ENCODE assay signal across 17 cellular contexts in the genomic region with DNA sequence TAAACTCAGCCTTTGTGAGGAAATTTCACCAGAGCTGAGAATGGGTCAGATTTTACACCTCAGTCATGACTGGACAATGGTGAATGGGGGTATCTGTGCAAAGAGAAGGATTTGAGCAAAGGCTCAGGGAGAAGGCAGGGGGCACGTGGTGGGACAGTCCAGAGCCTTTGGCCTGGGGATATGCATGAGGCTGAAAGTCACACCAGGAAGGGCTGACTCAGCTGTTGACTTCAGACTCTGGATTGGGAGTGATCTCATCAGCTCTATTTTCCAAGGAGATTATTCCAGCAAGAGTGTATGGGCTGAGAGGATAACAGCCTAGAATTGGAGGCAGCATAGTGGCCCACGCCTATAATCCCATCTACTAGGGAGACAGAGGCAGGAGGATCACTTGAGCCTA. TPM values are rescaled to one million over a fixed set of nuclear protein-coding genes. Genes with fewer than 3 reads are reported as not detected.
DNase-seq lines count a peak whose midpoint lies in the region; ATAC-seq and TF ChIP-seq lines count a peak whose summit lies in the region.
"Had no signal": no experiment of that assay in that cellular context is flagged by ENCODE, and none has a peak within 500 bp of the region (broad histone marks: within the 10 kb centered on the region; RNA-seq: fewer than 3 reads in every experiment).

No MANE protein-coding gene starts in this region.

- TF ChIP-seq CTCF in right atrium auricular region (IDR thresholded peaks at IDR 0.05), result no peak
- no peak for TF ChIP-seq CTCF in brain (conservative IDR thresholded peaks at IDR 0.05)

- peaks cover 10 to 14% (median 12%) of the 10 kb centered on the region in 5 experiments for H3K9me3 Mint-ChIP-seq in brain
- H3K9me3 Mint-ChIP-seq: activated T-helper 2 cell treated with anti-CD3 and anti-CD28 coated beads, Interferon-gamma antibody, Interleukin-2, Interleukin-4, amounts not matched to agents 10 μg/mL and 5 μg/mL and 100 μg/mL, durations not matched to agents 14 hours and 24 hours and 36 hours; T-helper 2 cell treated with Interferon-gamma antibody and Interleukin-4, amounts not matched to agents 5 μg/mL and 100 μg/mL, for 36 hours had no signal

- peaks cover 5% of the 10 kb centered on the region for H3K36me3 Mint-ChIP-seq in brain

- H3K4me1 ChIP-seq in right atrium auricular region (no peaks in the 10 kb centered on the region), right cardiac atrium (ENCODE audit: control insufficient read depth, insufficient read depth, low read length) (no peaks in the 10 kb centered on the region), aorta (ENCODE audit: control insufficient read depth in 1 of 2, insufficient read depth in 2 of 2, low read length in 2 of 2) (peaks cover 0 to 11% of the 10 kb centered on the region in 2 donors)

- H3K4me3 ChIP-seq in right atrium auricular region (no peak overlapping the region), right cardiac atrium (ENCODE audit: low read length) (no peak overlapping the region), aorta (ENCODE audit: low read length in 2 of 2) (no peak overlapping the region)
- H3K4me3 ChIP-seq: lung had no signal

- peaks cover 14% of the 10 kb centered on the region for H3K27me3 Mint-ChIP-seq in brain

- H3K27ac Mint-ChIP-seq in brain, result peak overlapping the region in 3 of 5 experiments; percentile 38 to 65 (median 44)
- H3K27ac Mint-ChIP-seq: activated T-helper 2 cell treated with anti-CD3 and anti-CD28 coated beads, Interferon-gamma antibody, Interleukin-2, Interleukin-4, amounts not matched to agents 10 μg/mL and 5 μg/mL and 100 μg/mL, durations not matched to agents 14 hours and 24 hours and 36 hours; T-helper 2 cell treated with Interferon-gamma antibody and Interleukin-4, amounts not matched to agents 5 μg/mL and 100 μg/mL, for 36 hours had no signal

- H3K9me3 ChIP-seq in right atrium auricular region (no peaks in the 10 kb centered on the region), right cardiac atrium (ENCODE audit: control insufficient read depth, low read length) (no peaks in the 10 kb centered on the region), aorta (ENCODE audit: control insufficient read depth, low read length) (no peaks in the 10 kb centered on the region)
- H3K9me3 ChIP-seq: neutrophil had no signal

- peak; percentile 36 for ATAC-seq in Right ventricle myocardium superior (ENCODE audit: poor library complexity)
- ATAC-seq in right cardiac atrium, result peak; percentile 75 to 88
- ATAC-seq in aorta (ENCODE audit: low FRiP score), result peak; percentile 78
- no peak for ATAC-seq in GM18511 (IDR thresholded peaks at IDR 0.05; ENCODE audit: unreplicated experiment)

- no peak overlapping the region for H3K4me3 Mint-ChIP-seq in brain
- H3K4me3 Mint-ChIP-seq: T-helper 2 cell treated with Interferon-gamma antibody and Interleukin-4, amounts not matched to agents 5 μg/mL and 100 μg/mL, for 36 hours had no signal

- H3K27me3 ChIP-seq in right atrium auricular region (no peaks in the 10 kb centered on the region), right cardiac atrium (ENCODE audit: control insufficient read depth, insufficient read depth) (no peaks in the 10 kb centered on the region), aorta (ENCODE audit: control insufficient read depth in 1 of 2, insufficient read depth in 2 of 2, low read length in 1 of 2) (no peaks in the 10 kb centered on the region)

- H3K27ac ChIP-seq in right atrium auricular region (peak overlapping the region in 1 of 2 donors; percentile 35), right cardiac atrium (ENCODE audit: low read length) (no peak overlapping the region), aorta (ENCODE audit: low read depth in 1 of 2, low read length in 2 of 2) (peak overlapping the region; percentile 2 to 60)
- H3K27ac ChIP-seq: neutrophil had no signal

- H3K36me3 ChIP-seq in right atrium auricular region, result no peaks in the 10 kb centered on the region
- H3K36me3 ChIP-seq in aorta (ENCODE audit: control insufficient read depth in 1 of 2, insufficient read depth in 2 of 2, low read length in 1 of 2), result no peaks in the 10 kb centered on the region
- H3K36me3 ChIP-seq: neutrophil had no signal

- DNase-seq in Right ventricle myocardium superior (no peak), right atrium auricular region (ENCODE audit: low spot score) (no peak), right cardiac atrium (no peak), aorta (no peak), NCI-H1092 (lab: John Stamatoyannopoulos, UW) (no peak)
- DNase-seq in activated T-cell treated with anti-CD3 and anti-CD28 coated beads, Interleukin-2, amount 50 U/mL, for 1 hour, result no peak
- DNase-seq: activated CD4-positive, alpha-beta T cell treated with anti-CD3 and anti-CD28 coated beads, Interleukin-2, amount 50 U/mL, for 1 hour; Calu3; cortex of kidney; NCI-H2171 treated with DMSO at 0.1 percent for 48 hours; stimulated activated CD4-positive, alpha-beta T cell treated with anti-CD3 and anti-CD28 coated beads, Interleukin-15, amount 100 ng/mL, for 24 hours had no signal

- intact Hi-C loops in Right ventricle myocardium superior (cut with DNase I) (loop anchor here (10.0 kb wide), 1 partner anchor 125 kb away; no protein-coding TSS in a partner anchor), right cardiac atrium (cut with DNase I) (loop anchor here in 1 of 4 donors (10.0 kb wide), 1 partner anchor 115 kb away; no protein-coding TSS in a partner anchor), aorta (cut with DNase I) (no loop called here)

- H3K4me1 Mint-ChIP-seq in brain, result peaks cover 46% of the 10 kb centered on the region

- 46% methylated on average over 2 of the region's 2 CpGs for WGBS in right cardiac atrium
- 34 to 40% methylated on average over 2 of the region's 2 CpGs for WGBS in aorta, 2 donors

RNA-seq across cellular contexts. Expression of gene SAXO1, which starts 53.6 kb away (rescaled TPM):
- not detected for total RNA-seq in Right ventricle myocardium superior
- not detected for total RNA-seq in right atrium auricular region
- not detected for polyA plus RNA-seq in brain (ENCODE audit: insufficient read depth, low read depth, low replicate concordance)
- not detected for total RNA-seq in right cardiac atrium
- polyA plus RNA-seq in right cardiac atrium, result not detected
- total RNA-seq in aorta, result under 1 TPM; 0.24 to 0.29 TPM
- not detected for polyA plus RNA-seq in aorta
- total RNA-seq: activated T-helper 2 cell treated with anti-CD3 and anti-CD28 coated beads, Interferon-gamma antibody, Interleukin-2, Interleukin-4, amounts not matched to agents 10 μg/mL and 5 μg/mL and 100 μg/mL, durations not matched to agents 14 hours and 24 hours and 36 hours; Calu3 had no signal
